Comparison of ENCODE assay signal across 1 cellular context in genomic region chr16:14106961-14107360, GRCh38.
TF ChIP-seq lines count a peak whose summit lies in the region.

No MANE protein-coding gene starts in this region.

TF ChIP-seq in A549, 52 proteins besides CTCF, POLR2A, EP300 and RAD21:
- no peak for TF ChIP-seq PBX3 (IDR thresholded peaks at IDR 0.05)
- no peak for TF ChIP-seq E2F6 (IDR thresholded peaks at IDR 0.05; ENCODE audit: borderline replicate concordance, low read depth)
- TF ChIP-seq MAX (IDR thresholded peaks at IDR 0.05): no peak
- TF ChIP-seq USF2 (IDR thresholded peaks at IDR 0.05): no peak
- no peak for TF ChIP-seq ZSCAN20 (CRISPR knock-in tag; IDR thresholded peaks at IDR 0.05)
- no peak for TF ChIP-seq HDAC2 (IDR thresholded peaks at IDR 0.05)
- no peak for TF ChIP-seq HOXB5 (CRISPR knock-in tag; IDR thresholded peaks at IDR 0.05)
- no peak for TF ChIP-seq FOSB (CRISPR knock-in tag; IDR thresholded peaks at IDR 0.05)
- no peak for TF ChIP-seq SMC3 (IDR thresholded peaks at IDR 0.05)
